ENCODE assay signal across 12 cellular contexts in the genomic region with DNA sequence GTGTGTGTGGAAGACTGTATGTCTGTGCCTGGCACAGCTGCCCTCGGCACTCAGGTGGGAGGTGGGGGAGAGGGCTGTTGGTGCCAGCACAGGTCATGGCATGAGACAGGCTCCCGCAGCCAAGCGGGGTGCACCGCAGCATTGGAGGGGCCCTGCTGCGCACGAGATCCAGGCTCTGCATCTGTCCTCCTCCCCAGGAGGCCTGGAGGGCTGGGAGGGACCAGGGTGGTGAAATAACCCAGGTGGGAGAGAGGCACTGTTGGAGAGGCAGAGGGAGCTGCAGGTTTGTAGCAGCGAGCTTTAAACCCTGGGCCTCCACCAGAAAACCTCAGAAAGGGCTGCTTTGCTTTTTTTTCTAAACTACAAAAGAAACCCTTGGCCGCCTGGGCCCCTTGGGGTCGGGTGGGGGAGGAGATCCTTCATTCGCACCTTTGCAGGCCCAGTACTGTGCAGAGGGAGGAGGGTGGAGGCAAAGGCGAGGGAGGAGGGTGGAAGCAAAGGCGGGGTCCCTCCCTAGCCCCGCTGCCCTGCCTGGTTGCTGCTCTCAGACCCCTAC.
DNase-seq lines count a peak whose midpoint lies in the region; ATAC-seq and TF ChIP-seq lines count a peak whose summit lies in the region.
"Had no signal": no experiment of that assay in that cellular context is flagged by ENCODE, and none has a peak within 500 bp of the region (broad histone marks: within the 10 kb centered on the region; RNA-seq: fewer than 3 reads in every experiment).

No MANE protein-coding gene starts in this region.

- H3K27ac Mint-ChIP-seq in activated CD8-positive, alpha-beta memory T cell treated with anti-CD3 and anti-CD28 coated beads, Interleukin-2, amount 10 ng/mL, durations not matched to agents 7 days and 5 days = peak overlapping the region; percentile 72
- peak overlapping the region; percentile 91 for H3K27ac Mint-ChIP-seq in activated CD8-positive, alpha-beta T cell treated with anti-CD3 and anti-CD28 coated beads, Interleukin-2, amount 10 ng/mL, durations not matched to agents 7 days and 5 days

- H3K9me3 Mint-ChIP-seq in activated CD8-positive, alpha-beta memory T cell treated with anti-CD3 and anti-CD28 coated beads, Interleukin-2, amount 10 ng/mL, durations not matched to agents 7 days and 5 days (ENCODE audit: low read depth) = no peaks in the 10 kb centered on the region
- no peaks in the 10 kb centered on the region for H3K9me3 Mint-ChIP-seq in activated CD8-positive, alpha-beta T cell treated with anti-CD3 and anti-CD28 coated beads, Interleukin-2, amount 10 ng/mL, durations not matched to agents 7 days and 5 days (ENCODE audit: insufficient read depth)

- 63 to 71% methylated on average over 13 of the region's 13 CpGs for WGBS in thyroid gland, 2 donors

- TF ChIP-seq CTCF in thyroid gland (IDR thresholded peaks at IDR 0.05) = no peak

- no peaks in the 10 kb centered on the region for H3K36me3 Mint-ChIP-seq in activated CD8-positive, alpha-beta memory T cell treated with anti-CD3 and anti-CD28 coated beads, Interleukin-2, amount 10 ng/mL, durations not matched to agents 7 days and 5 days
- peaks cover 47% of the 10 kb centered on the region for H3K36me3 Mint-ChIP-seq in activated CD8-positive, alpha-beta T cell treated with anti-CD3 and anti-CD28 coated beads, Interleukin-2, amount 10 ng/mL, durations not matched to agents 7 days and 5 days (ENCODE audit: low read depth)

- H3K27me3 ChIP-seq in thyroid gland = no peaks in the 10 kb centered on the region
- H3K27me3 ChIP-seq: ovary, testis had no signal

- H3K4me1 ChIP-seq in thyroid gland = peaks cover 54 to 100% of the 10 kb centered on the region in 2 donors

- H3K9me3 ChIP-seq in thyroid gland = no peaks in the 10 kb centered on the region
- H3K9me3 ChIP-seq: ovary, testis had no signal

- H3K4me3 ChIP-seq in thyroid gland (replicated peaks in 1 of 3) = no peak overlapping the region
- H3K4me3 ChIP-seq: ovary, testis had no signal

- peak; percentile 73 for DNase-seq in activated CD8-positive, alpha-beta memory T cell treated with anti-CD3 and anti-CD28 coated beads, Interleukin-2, amount 10 ng/mL, durations not matched to agents 7 days and 5 days
- no peak for DNase-seq in activated CD8-positive, alpha-beta memory T cell treated with anti-CD3 and anti-CD28 coated beads, Interleukin-2, amount 50 U/mL, for 48 hours
- DNase-seq in activated CD8-positive, alpha-beta T cell treated with anti-CD3 and anti-CD28 coated beads, Interleukin-2, amount 10 ng/mL, durations not matched to agents 7 days and 5 days = peak; percentile 85
- DNase-seq in iPS-NIHi7 (ENCODE audit: extremely low spot score) (peak; percentile 43), thyroid gland (no peak)
- DNase-seq: COR-L47, MM.1S, testis had no signal

- H3K27ac ChIP-seq in thyroid gland = peak overlapping the region; percentile 24 to 78 (median 76)

- no peak for TF ChIP-seq POLR2A in thyroid gland (IDR thresholded peaks at IDR 0.05)

- CTCF ChIA-PET in activated CD8-positive, alpha-beta memory T cell treated with anti-CD3 and anti-CD28 coated beads, Interleukin-2, amount 10 ng/mL, durations not matched to agents 7 days and 5 days (lab: Charles Lee) = interaction anchor here (0.6 to 3.0 kb wide), 15 partner anchors 8 to 113 kb away, joined by 3 to 14 read pairs (median 4); no protein-coding TSS in a partner anchor
- CTCF ChIA-PET in activated CD8-positive, alpha-beta T cell treated with anti-CD3 and anti-CD28 coated beads, Interleukin-2, amount 10 ng/mL, durations not matched to agents 7 days and 5 days (lab: Charles Lee) = interaction anchor here (0.9 to 3.4 kb wide), 21 partner anchors 8 to 112 kb away, joined by 3 to 29 read pairs (median 4); no protein-coding TSS in a partner anchor

- no peaks in the 10 kb centered on the region for H3K36me3 ChIP-seq in thyroid gland
- H3K36me3 ChIP-seq: ovary had no signal

- ATAC-seq in activated CD8-positive, alpha-beta memory T cell treated with anti-CD3 and anti-CD28 coated beads, Interleukin-2, amount 10 ng/mL, durations not matched to agents 7 days and 5 days = peak; percentile 56
- ATAC-seq in activated CD8-positive, alpha-beta T cell treated with anti-CD3 and anti-CD28 coated beads, Interleukin-2, amount 10 ng/mL, durations not matched to agents 7 days and 5 days = peak; percentile 79
- ATAC-seq in GM19397 (IDR thresholded peaks at IDR 0.05; ENCODE audit: unreplicated experiment) = no peak
- ATAC-seq in GM21825 (IDR thresholded peaks at IDR 0.05; ENCODE audit: unreplicated experiment) = no peak
- ATAC-seq in HG02610 (IDR thresholded peaks at IDR 0.05; ENCODE audit: unreplicated experiment) = no peak

- H3K4me3 Mint-ChIP-seq in activated CD8-positive, alpha-beta memory T cell treated with anti-CD3 and anti-CD28 coated beads, Interleukin-2, amount 10 ng/mL, durations not matched to agents 7 days and 5 days = peak overlapping the region; percentile 31
- H3K4me3 Mint-ChIP-seq in activated CD8-positive, alpha-beta T cell treated with anti-CD3 and anti-CD28 coated beads, Interleukin-2, amount 10 ng/mL, durations not matched to agents 7 days and 5 days = peak overlapping the region; percentile 76

- POLR2A ChIA-PET in activated CD8-positive, alpha-beta T cell treated with anti-CD3 and anti-CD28 coated beads, Interleukin-2, amount 10 ng/mL, durations not matched to agents 7 days and 5 days (lab: Charles Lee) = interaction anchor here (0.7 to 1.6 kb wide), 15 partner anchors 8 to 62 kb away, joined by 3 to 9 read pairs (median 3); no protein-coding TSS in a partner anchor

- intact Hi-C loops in thyroid gland (cut with DNase I) = loop anchor here (5.0 kb wide), 1 partner anchor 45 kb away; no protein-coding TSS in a partner anchor

- no peaks in the 10 kb centered on the region for H3K27me3 Mint-ChIP-seq in activated CD8-positive, alpha-beta memory T cell treated with anti-CD3 and anti-CD28 coated beads, Interleukin-2, amount 10 ng/mL, durations not matched to agents 7 days and 5 days
- H3K27me3 Mint-ChIP-seq in activated CD8-positive, alpha-beta T cell treated with anti-CD3 and anti-CD28 coated beads, Interleukin-2, amount 10 ng/mL, durations not matched to agents 7 days and 5 days (ENCODE audit: low read depth) = no peaks in the 10 kb centered on the region

- peaks cover 80% of the 10 kb centered on the region for H3K4me1 Mint-ChIP-seq in activated CD8-positive, alpha-beta memory T cell treated with anti-CD3 and anti-CD28 coated beads, Interleukin-2, amount 10 ng/mL, durations not matched to agents 7 days and 5 days
- H3K4me1 Mint-ChIP-seq in activated CD8-positive, alpha-beta T cell treated with anti-CD3 and anti-CD28 coated beads, Interleukin-2, amount 10 ng/mL, durations not matched to agents 7 days and 5 days (ENCODE audit: low read depth) = peaks cover 94% of the 10 kb centered on the region

Comparison
In these comparisons a context has a peak if more than half of its experiments do, and no peak if none do; other contexts are left out.
1. DNase-seq: peak in activated CD8-positive, alpha-beta memory T cell treated with anti-CD3 and anti-CD28 coated beads, Interleukin-2, amount 10 ng/mL, durations not matched to agents 7 days and 5 days (single experiment), activated CD8-positive, alpha-beta T cell treated with anti-CD3 and anti-CD28 coated beads, Interleukin-2, amount 10 ng/mL, durations not matched to agents 7 days and 5 days (single experiment) and iPS-NIHi7 (single experiment); none in activated CD8-positive, alpha-beta memory T cell treated with anti-CD3 and anti-CD28 coated beads, Interleukin-2, amount 50 U/mL, for 48 hours (single experiment) and thyroid gland (0 of 2).
2. ATAC-seq: peak in activated CD8-positive, alpha-beta memory T cell treated with anti-CD3 and anti-CD28 coated beads, Interleukin-2, amount 10 ng/mL, durations not matched to agents 7 days and 5 days (single experiment) and activated CD8-positive, alpha-beta T cell treated with anti-CD3 and anti-CD28 coated beads, Interleukin-2, amount 10 ng/mL, durations not matched to agents 7 days and 5 days (single experiment); none in GM19397 (single experiment), GM21825 (single experiment) and HG02610 (single experiment).